13 cellular contexts compared by ENCODE assay signal in the genomic region with DNA sequence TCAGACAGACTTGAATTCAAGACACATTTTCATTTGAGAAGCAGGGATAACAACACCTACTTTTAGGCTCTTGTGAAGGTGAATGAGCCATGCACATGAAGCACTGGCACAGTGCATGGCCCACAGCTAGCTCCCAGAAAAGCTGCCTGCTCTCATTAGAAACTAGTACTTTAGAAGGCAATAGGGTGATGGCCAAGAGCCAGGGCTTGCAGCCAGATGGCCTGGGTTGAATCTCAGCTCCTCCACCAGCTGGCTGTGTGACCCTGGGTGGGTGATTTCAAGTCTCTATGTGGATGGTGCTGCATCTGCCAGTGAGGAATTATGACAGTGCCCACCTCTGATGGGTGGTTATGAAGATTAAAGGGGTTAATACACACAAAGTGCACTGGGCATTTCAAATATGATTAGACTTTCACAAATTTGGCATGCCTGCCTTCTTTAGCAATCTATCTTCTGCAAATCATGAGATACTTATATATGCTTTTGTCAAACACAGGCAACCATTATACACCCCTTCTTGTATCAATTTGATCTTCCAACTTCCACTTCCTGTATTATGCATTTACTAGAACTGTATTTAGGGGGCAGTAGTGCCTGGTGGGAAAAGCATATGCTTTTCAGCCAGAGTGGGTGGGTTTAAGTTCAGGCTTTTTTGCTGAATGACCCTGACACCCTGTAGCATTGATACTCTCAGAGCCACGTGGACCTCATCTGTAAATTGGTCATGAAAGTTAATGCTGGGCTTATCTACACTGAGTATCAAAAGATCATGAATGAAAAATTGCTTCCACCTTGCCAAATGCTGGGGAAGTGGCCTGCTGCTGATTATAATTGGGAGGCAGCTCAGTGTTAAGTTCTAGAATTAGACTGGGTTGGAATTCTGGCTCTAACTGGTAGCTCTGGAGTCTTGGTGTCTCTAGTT. TPM values are rescaled to one million over a fixed set of nuclear protein-coding genes. Genes with fewer than 3 reads are reported as not detected.
DNase-seq lines count a peak whose midpoint lies in the region; ATAC-seq and TF ChIP-seq lines count a peak whose summit lies in the region.
"Had no signal": no experiment of that assay in that cellular context is flagged by ENCODE, and none has a peak within 500 bp of the region (broad histone marks: within the 10 kb centered on the region; RNA-seq: fewer than 3 reads in every experiment).

No MANE protein-coding gene starts in this region.

- peak; percentile 27 for TF ChIP-seq CTCF in brain microvascular endothelial cell (IDR thresholded peaks at IDR 0.05; ENCODE audit: low read depth, low read length, missing control alignments)

- DNase-seq in G401 (ENCODE audit: low spot score) (peak; percentile 29), NCI-H446 treated with DMSO at 0.1 percent for 48 hours (lab: John Stamatoyannopoulos, UW) (peak; percentile 85), brain microvascular endothelial cell (no peak), myocyte (ENCODE audit: low read depth) (peak; percentile 17), NCI-H146 treated with DMSO at 0.1 percent for 48 hours (lab: John Stamatoyannopoulos, UW; ENCODE audit: unreplicated experiment) (no peak), HuH-7.5 (ENCODE audit: low spot score) (no peak)
- DNase-seq in stimulated activated CD4-positive, alpha-beta T cell treated with anti-CD3 and anti-CD28 coated beads, Interleukin-15, amount 100 ng/mL, for 24 hours, result no peak
- DNase-seq: activated B cell treated with CpG ODN at 0.5 μM for 24 hours; CD4-positive, CD25-positive, alpha-beta regulatory T cell; naive thymus-derived CD8-positive, alpha-beta T cell; NCI-H510A treated with DMSO at 0.1 percent for 48 hours had no signal

- no peaks in the 10 kb centered on the region for H3K36me3 ChIP-seq in brain microvascular endothelial cell (replicated peaks)

- no peak overlapping the region for H3K4me3 ChIP-seq in brain microvascular endothelial cell (ENCODE audit: low read depth, low read length)

- no peak for ATAC-seq in GM21390 (IDR thresholded peaks at IDR 0.05; ENCODE audit: unreplicated experiment)
- ATAC-seq: naive thymus-derived CD8-positive, alpha-beta T cell had no signal

- H3K27ac ChIP-seq in brain microvascular endothelial cell, result no peak overlapping the region
- H3K27ac ChIP-seq: KMS-11 had no signal

- no peaks in the 10 kb centered on the region for H3K27me3 ChIP-seq in brain microvascular endothelial cell (replicated peaks)

- in situ Hi-C loops in G401 (cut with HindIII; ENCODE audit: low sequenced_read_pairs), result no loop called here
- in situ Hi-C loops in brain microvascular endothelial cell (cut with HindIII; ENCODE audit: low pct_ligation_motif_present, low sequenced_read_pairs), result no loop called here

RNA-seq across cellular contexts. Expression of a gene that starts 34.7 kb away (rescaled TPM):
- not detected in 2 replicates for total RNA-seq in G401 (2014; rRNA removed; shearing (Covaris generic))
- total RNA-seq in myocyte, result 8.9 and 9.6 TPM in 2 replicates
- 84.1 TPM for polyA plus RNA-seq in myocyte (2012)
- total RNA-seq: activated B cell treated with CpG ODN at 0.5 μM for 24 hours; CD4-positive, CD25-positive, alpha-beta regulatory T cell; naive thymus-derived CD8-positive, alpha-beta T cell had no signal
- polyA plus RNA-seq: CD4-positive, CD25-positive, alpha-beta regulatory T cell; naive thymus-derived CD8-positive, alpha-beta T cell had no signal

Comparison
In these comparisons a context has a peak if more than half of its experiments do, and no peak if none do; other contexts are left out.
1. DNase-seq: peak in G401 (single experiment), NCI-H446 treated with DMSO at 0.1 percent for 48 hours (single experiment) and myocyte (single experiment); none in brain microvascular endothelial cell (single experiment), NCI-H146 treated with DMSO at 0.1 percent for 48 hours (single experiment), HuH-7.5 (single experiment) and stimulated activated CD4-positive, alpha-beta T cell treated with anti-CD3 and anti-CD28 coated beads, Interleukin-15, amount 100 ng/mL, for 24 hours (single experiment).